Comparison of ENCODE assay signal across 8 cellular contexts in the genomic region with DNA sequence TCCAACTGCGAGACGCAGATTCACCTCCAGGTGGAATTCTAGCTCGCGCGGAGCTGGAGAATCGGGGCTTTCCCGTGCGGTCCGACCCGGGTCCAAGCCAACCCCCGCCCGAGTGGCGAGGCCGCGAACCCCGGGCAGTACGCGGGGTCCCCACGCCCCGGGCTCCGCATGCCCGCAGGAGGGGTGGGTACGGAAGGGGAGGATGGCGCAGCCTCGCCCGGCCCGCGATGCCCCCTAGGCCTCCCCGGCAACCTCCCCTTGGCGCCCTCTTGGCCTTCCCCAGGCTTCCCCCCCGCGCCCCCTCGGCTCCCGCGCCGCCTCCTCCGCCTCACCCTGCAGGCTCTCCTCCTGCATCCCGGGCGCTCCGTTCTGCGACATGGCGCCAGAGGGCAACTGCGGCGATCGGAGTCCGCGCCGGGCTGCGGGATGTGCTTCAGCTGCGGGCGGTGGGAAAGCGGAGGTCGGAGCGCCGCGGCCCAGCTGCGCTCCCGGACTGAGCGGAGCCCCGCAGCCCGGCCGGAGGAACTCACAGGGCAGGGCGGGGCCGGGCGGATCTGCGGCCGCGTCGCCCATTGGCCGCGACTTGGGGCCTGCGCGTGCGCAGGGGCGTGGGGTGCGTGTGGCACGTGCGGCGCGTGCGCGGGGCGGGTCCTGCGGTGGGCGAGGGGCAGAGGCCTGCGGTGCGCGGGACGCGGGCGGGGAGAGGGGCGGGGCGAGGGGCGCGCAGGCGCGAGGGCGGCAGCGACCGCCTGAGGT. TPM values are rescaled to one million over a fixed set of nuclear protein-coding genes. Genes with fewer than 3 reads are reported as not detected.
A peak's percentile ranks its signal among the peaks of the same experiment; 100 is the strongest.
DNase-seq lines count a peak whose midpoint lies in the region; ATAC-seq and TF ChIP-seq lines count a peak whose summit lies in the region.

A gene with protein sequence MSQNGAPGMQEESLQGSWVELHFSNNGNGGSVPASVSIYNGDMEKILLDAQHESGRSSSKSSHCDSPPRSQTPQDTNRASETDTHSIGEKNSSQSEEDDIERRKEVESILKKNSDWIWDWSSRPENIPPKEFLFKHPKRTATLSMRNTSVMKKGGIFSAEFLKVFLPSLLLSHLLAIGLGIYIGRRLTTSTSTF (minus strand): TSS at position 495 of the 756 bp plus-strand sequence. CDS start 117 bp downstream, at position 378.

- peaks cover 22% of the 10 kb centered on the region for H3K36me3 Mint-ChIP-seq in activated CD4-positive, alpha-beta memory T cell treated with anti-CD3 and anti-CD28 coated beads, Interleukin-2, amount 10 ng/mL, durations not matched to agents 7 days and 5 days (ENCODE audit: low read depth)

- WGBS in lower leg skin, 2 donors, result 0 to 1% methylated on average over 56 to 62 of the region's 100 CpGs

- H3K4me3 Mint-ChIP-seq in activated CD4-positive, alpha-beta memory T cell treated with anti-CD3 and anti-CD28 coated beads, Interleukin-2, amount 10 ng/mL, durations not matched to agents 7 days and 5 days, result peak within 1 kb of the TSS; percentile 82

- ATAC-seq in GM19023 (IDR thresholded peaks at IDR 0.05; ENCODE audit: unreplicated experiment) (peak; percentile 88), HG03196 (IDR thresholded peaks at IDR 0.05; ENCODE audit: unreplicated experiment) (peak; percentile 92)

- TF ChIP-seq CTCF in dorsolateral prefrontal cortex (IDR thresholded peaks at IDR 0.05 in 54 of 56, conservative IDR thresholded peaks at IDR 0.05 in 2 of 56; ENCODE audit: low read depth in 1 of 56, partially characterized antibody in 56 of 56) (peak in 6 of 56 donors; percentile 7 to 18 (median 11)), lower leg skin (IDR thresholded peaks at IDR 0.05) (no peak)

- peaks cover 39% of the 10 kb centered on the region for H3K4me1 Mint-ChIP-seq in activated CD4-positive, alpha-beta memory T cell treated with anti-CD3 and anti-CD28 coated beads, Interleukin-2, amount 10 ng/mL, durations not matched to agents 7 days and 5 days

- no peaks in the 10 kb centered on the region for H3K27me3 ChIP-seq in dorsolateral prefrontal cortex

- intact Hi-C loops in dorsolateral prefrontal cortex (cut with DNase I), result loop anchor here (2.0 to 5.0 kb wide), 5 partner anchors 19 to 81 kb away; a partner anchor contains a TSS
- intact Hi-C loops in lower leg skin (cut with DNase I; ENCODE audit: low total_unique reads), result loop anchor here (10.0 kb wide), 1 partner anchor 77 kb away; a partner anchor contains a TSS

- H3K9me3 Mint-ChIP-seq in activated CD4-positive, alpha-beta memory T cell treated with anti-CD3 and anti-CD28 coated beads, Interleukin-2, amount 10 ng/mL, durations not matched to agents 7 days and 5 days, result no peaks in the 10 kb centered on the region

- peak within 1 kb of the TSS in 58 of 59 donors; percentile 20 to 94 (median 81) for H3K27ac ChIP-seq in dorsolateral prefrontal cortex

- CTCF ChIA-PET in activated CD4-positive, alpha-beta memory T cell treated with anti-CD3 and anti-CD28 coated beads, Interleukin-2, amount 10 ng/mL, durations not matched to agents 7 days and 5 days (lab: Charles Lee), result interaction anchor here (1.1 to 1.6 kb wide), 4 partner anchors 10 to 96 kb away, joined by 4 to 10 read pairs (median 6); no protein-coding TSS in a partner anchor

- H3K4me3 ChIP-seq in dorsolateral prefrontal cortex (peak within 1 kb of the TSS; percentile 59 to 99 (median 92)), lower leg skin (ENCODE audit: low read depth, poor library complexity, severe bottlenecking) (peak within 1 kb of the TSS; percentile 77)

- DNase-seq in AML-193 (lab: John Stamatoyannopoulos, UW) (peak; percentile 34 to 48), NCI-H526 treated with DMSO at 0.1 percent for 48 hours (lab: John Stamatoyannopoulos, UW) (peak; percentile 60), dorsolateral prefrontal cortex (peak; percentile 75 to 97 (median 88)), lower leg skin (ENCODE audit: low spot score in 2 of 2) (peak; percentile 91 to 99)
- peak; percentile 90 for DNase-seq in activated CD4-positive, alpha-beta memory T cell treated with anti-CD3 and anti-CD28 coated beads, Interleukin-2, amount 10 ng/mL, durations not matched to agents 7 days and 5 days
- DNase-seq in stimulated activated CD4-positive, alpha-beta T cell treated with anti-CD3 and anti-CD28 coated beads, Interleukin-4, amount 100 ng/mL, for 4 hours, result peak; percentile 94 to 99

- peaks cover 17% of the 10 kb centered on the region for H3K27me3 Mint-ChIP-seq in activated CD4-positive, alpha-beta memory T cell treated with anti-CD3 and anti-CD28 coated beads, Interleukin-2, amount 10 ng/mL, durations not matched to agents 7 days and 5 days

- POLR2A ChIA-PET in activated CD4-positive, alpha-beta memory T cell treated with anti-CD3 and anti-CD28 coated beads, Interleukin-2, amount 10 ng/mL, durations not matched to agents 7 days and 5 days (lab: Charles Lee), result interaction anchor here (0.8 to 1.9 kb wide), 6 partner anchors 9 to 82 kb away, joined by 3 to 24 read pairs (median 4); no protein-coding TSS in a partner anchor

- peak within 1 kb of the TSS; percentile 59 for H3K27ac Mint-ChIP-seq in activated CD4-positive, alpha-beta memory T cell treated with anti-CD3 and anti-CD28 coated beads, Interleukin-2, amount 10 ng/mL, durations not matched to agents 7 days and 5 days

- peak in 1 of 2 donors; percentile 55 for TF ChIP-seq POLR2A in lower leg skin (IDR thresholded peaks at IDR 0.05)

RNA-seq across cellular contexts. Expression of the gene that starts here (rescaled TPM):
- total RNA-seq in activated CD4-positive, alpha-beta memory T cell treated with anti-CD3 and anti-CD28 coated beads, Interleukin-2, amount 10 ng/mL, durations not matched to agents 7 days and 5 days, result 10 to 100 TPM; 60.2 to 62.3 TPM
- total RNA-seq in dorsolateral prefrontal cortex, result 100 to 1,000 TPM in 103 of 120 experiments, 10 to 100 TPM in 17; 73.1 to 211 (median 119) TPM
- 100 to 1,000 TPM in 3 of 4 donors, 10 to 100 TPM in 1; 78.4 to 241 (median 168) TPM for total RNA-seq in lower leg skin

Comparison
In these comparisons a context has a peak if more than half of its experiments do, and no peak if none do; other contexts are left out.
1. Peak in every context shown above with its lines: DNase-seq, ATAC-seq, H3K4me3 ChIP-seq and H3K27ac ChIP-seq.
2. DNase-seq: peak in every context shown above with its lines; median percentile 96 in stimulated activated CD4-positive, alpha-beta T cell treated with anti-CD3 and anti-CD28 coated beads, Interleukin-4, amount 100 ng/mL, for 4 hours; 95 in lower leg skin; 90 in activated CD4-positive, alpha-beta memory T cell treated with anti-CD3 and anti-CD28 coated beads, Interleukin-2, amount 10 ng/mL, durations not matched to agents 7 days and 5 days; 88 in dorsolateral prefrontal cortex; 60 in NCI-H526 treated with DMSO at 0.1 percent for 48 hours; 41 in AML-193.